20 cellular contexts compared by ENCODE assay signal in genomic region chr13:39729161-39729560, GRCh38.
DNase-seq lines count a peak whose midpoint lies in the region; ATAC-seq, FAIRE-seq and TF ChIP-seq lines count a peak whose summit lies in the region.
"Had no signal": no experiment of that assay in that cellular context is flagged by ENCODE, and none has a peak within 500 bp of the region (broad histone marks: within the 10 kb centered on the region; RNA-seq: fewer than 3 reads in every experiment).

No MANE protein-coding gene starts in this region.

- intact Hi-C loops in sigmoid colon (cut with DNase I), result no loop called here
- intact Hi-C loops in heart right ventricle (cut with DNase I), result no loop called here

- no peak overlapping the region for H3K4me3 ChIP-seq in fibroblast of pulmonary artery (replicated peaks; ENCODE audit: low read depth, low read length)
- no peak overlapping the region for H3K4me3 ChIP-seq in sigmoid colon
- no peak overlapping the region for H3K4me3 ChIP-seq in heart right ventricle
- H3K4me3 ChIP-seq: GM23338, HAP-1 had no signal

- H3K27me3 ChIP-seq in sigmoid colon, result no peaks in the 10 kb centered on the region
- H3K27me3 ChIP-seq in heart right ventricle, result no peaks in the 10 kb centered on the region

- H3K36me3 ChIP-seq in sigmoid colon (peaks cover 0 to 72% (median 2%) of the 10 kb centered on the region in 4 donors), heart right ventricle (peaks cover 0 to 92% (median 10%) of the 10 kb centered on the region in 9 donors)
- H3K36me3 ChIP-seq: HAP-1 had no signal

- ATAC-seq in heart right ventricle, result no peak
- ATAC-seq: CD8-positive, alpha-beta T cell; GM23338; Right ventricle myocardium inferior had no signal

- TF ChIP-seq POLR2A in sigmoid colon (IDR thresholded peaks at IDR 0.05), result no peak

- no peaks in the 10 kb centered on the region for H3K4me1 ChIP-seq in sigmoid colon
- no peaks in the 10 kb centered on the region for H3K4me1 ChIP-seq in heart right ventricle
- H3K4me1 ChIP-seq: HAP-1 had no signal

- WGBS in sigmoid colon, 2 donors, result 88 to 91% methylated on average over 3 of the region's 3 CpGs
- 67 to 68% methylated on average over 3 of the region's 3 CpGs for WGBS in heart right ventricle, 2 donors

- in situ Hi-C loops in KBM-7 (cut with MboI; ENCODE audit: low pct_unique_long_range_greater_than_20kb, low sequenced_read_pairs), result no loop called here

- no peak for TF ChIP-seq CTCF in fibroblast of pulmonary artery (IDR thresholded peaks at IDR 0.05; ENCODE audit: low read length, missing control alignments)
- no peak for TF ChIP-seq CTCF in sigmoid colon (IDR thresholded peaks at IDR 0.05)
- no peak for TF ChIP-seq CTCF in heart right ventricle (IDR thresholded peaks at IDR 0.05)

- TF ChIP-seq EP300 in sigmoid colon (IDR thresholded peaks at IDR 0.05), result no peak

- H3K9me3 ChIP-seq in sigmoid colon (no peaks in the 10 kb centered on the region), heart right ventricle (no peaks in the 10 kb centered on the region)
- H3K9me3 ChIP-seq: HAP-1 had no signal

- H3K27ac ChIP-seq in sigmoid colon, result no peak overlapping the region
- H3K27ac ChIP-seq in heart right ventricle, result no peak overlapping the region

- FAIRE-seq in endometrium (lab: Jason Lieb, UNC), result peak; percentile 61
- FAIRE-seq: GM18507 had no signal

- DNase-seq in NCI-H446 (lab: John Stamatoyannopoulos, UW) (peak; percentile 23 to 58), fibroblast of pulmonary artery (ENCODE audit: low read depth) (peak; percentile 28), sigmoid colon (peak; percentile 48), NOMO-1 treated with dmso at 0.1 percent for 144 hours (lab: John Stamatoyannopoulos, UW; ENCODE audit: unreplicated experiment) (no peak), KBM-7 (no peak), heart right ventricle (no peak)
- DNase-seq: AML-193; C1 segment of cervical spinal cord; CD8-positive, alpha-beta T cell; Karpas-422; MV-4-11; NCI-H187; NCI-H510A; NK-92 treated with Interleukin-12 subunit alpha and Interleukin-12 subunit beta, amount 100 ng/mL, for 24 hours; OCI-M1 had no signal

Comparison
In these comparisons a context has a peak if more than half of its experiments do, and no peak if none do; other contexts are left out.
1. DNase-seq: peak in NCI-H446 (2 of 2), fibroblast of pulmonary artery (single experiment) and sigmoid colon (single experiment); none in NOMO-1 treated with dmso at 0.1 percent for 144 hours (single experiment), KBM-7 (single experiment) and heart right ventricle (0 of 2).